ENCODE assay signal across 1 cellular context in genomic region chr2:201451330-201452057, GRCh38.
A peak's percentile ranks its signal among the peaks of the same experiment; 100 is the strongest.
TF ChIP-seq lines count a peak whose summit lies in the region.

Gene STRADB (plus strand): TSS chr2:201451740. CDS start chr2:201454841, 3,101 bp downstream.
Gene TRAK2 (minus strand): TSS chr2:201451458. CDS start chr2:201420507, 30,951 bp downstream.

TF ChIP-seq in K562, 482 proteins besides CTCF, POLR2A, EP300 and RAD21 (continued from another document and continues in another):
- TF ChIP-seq ZBTB40 (IDR thresholded peaks at IDR 0.05) (no peak), ZBTB40 (CRISPR knock-in tag; IDR thresholded peaks at IDR 0.05) (no peak), RFX1 (IDR thresholded peaks at IDR 0.05) (no peak), TFAP4 (CRISPR knock-in tag; IDR thresholded peaks at IDR 0.05; ENCODE audit: borderline replicate concordance) (peak; percentile 58; the same call in 1 of the 2 replicates), NKRF (IDR thresholded peaks at IDR 0.05; ENCODE audit: borderline replicate concordance) (peak; percentile 56; the same call in 1 of the 2 replicates), SAP30 (IDR thresholded peaks at IDR 0.05; ENCODE audit: borderline replicate concordance, insufficient read depth, low read depth, low read length, poor library complexity, severe bottlenecking) (peak; percentile 43), TCF7 (IDR thresholded peaks at IDR 0.05; ENCODE audit: borderline replicate concordance) (0 out of 2 replicates have a peak, but pooled peaks have one; percentile 42), ZNF12 (CRISPR knock-in tag; IDR thresholded peaks at IDR 0.05) (no peak), STAT5A (IDR thresholded peaks at IDR 0.05; ENCODE audit: borderline replicate concordance, low read length) (no peak), ZNF146 (CRISPR knock-in tag; IDR thresholded peaks at IDR 0.05; ENCODE audit: unreplicated experiment) (no peak), ZNF766 (CRISPR knock-in tag; conservative IDR thresholded peaks at IDR 0.05) (peak; percentile 55; the same call in 1 of the 2 replicates), SNRNP70 (optimal IDR thresholded peaks at IDR 0.05; ENCODE audit: low read depth, low read length) (no peak), MAX (CRISPR knock-in tag; IDR thresholded peaks at IDR 0.05) (peak; percentile 46; the same call in 1 of the 2 replicates), FOXJ3 (CRISPR knock-in tag; IDR thresholded peaks at IDR 0.05) (no peak), ARID3A (IDR thresholded peaks at IDR 0.05; ENCODE audit: borderline replicate concordance, low read depth, low read length) (no peak), ZNF217 (CRISPR knock-in tag; IDR thresholded peaks at IDR 0.05) (no peak), POLR2H (tag; IDR thresholded peaks at IDR 0.05; ENCODE audit: low read depth) (no peak; the same call in 1 of the 2 replicates), ZFX (CRISPR knock-in tag; IDR thresholded peaks at IDR 0.05) (peak; percentile 89), TCF7L2 (IDR thresholded peaks at IDR 0.05; ENCODE audit: low read depth, low read length) (peak; percentile 73), CXXC5 (CRISPR knock-in tag; IDR thresholded peaks at IDR 0.05) (peak; percentile 77), VEZF1 (CRISPR knock-in tag; IDR thresholded peaks at IDR 0.05) (peak; percentile 96), SIN3B (IDR thresholded peaks at IDR 0.05; ENCODE audit: low read depth) (peak; percentile 63; the same call in 1 of the 2 replicates), ZNF282 (CRISPR knock-in tag; IDR thresholded peaks at IDR 0.05) (no peak), SMAD3 (CRISPR knock-in tag; conservative IDR thresholded peaks at IDR 0.05) (no peak), ZBTB11 (CRISPR knock-in tag; IDR thresholded peaks at IDR 0.05) (peak; percentile 31 to 85 (median 43); a peak in 3 of 6 replicates), FOXP1 (CRISPR knock-in tag; IDR thresholded peaks at IDR 0.05) (no peak), TARDBP (IDR thresholded peaks at IDR 0.05) (no peak), MCM7 (IDR thresholded peaks at IDR 0.05) (no peak), ZNF280A (IDR thresholded peaks at IDR 0.05; ENCODE audit: low read depth, partially characterized antibody) (no peak), HDAC1 (IDR thresholded peaks at IDR 0.05) (peak in 1 of 2 experiments; percentile 79; a peak in 2 of 4 replicates), ZHX1 (conservative IDR thresholded peaks at IDR 0.05; ENCODE audit: low read length) (no peak)
